8 cellular contexts compared by ENCODE assay signal in genomic region chr3:128486692-128487537, GRCh38. TPM values are rescaled to one million over a fixed set of nuclear protein-coding genes. Genes with fewer than 3 reads are reported as not detected.
DNase-seq lines count a peak whose midpoint lies in the region; ATAC-seq, FAIRE-seq and TF ChIP-seq lines count a peak whose summit lies in the region.

No MANE protein-coding gene starts in this region.

- H3K4me3 Mint-ChIP-seq in effector memory CD8-positive, alpha-beta T cell = peak overlapping the region; percentile 83 to 84
- peak overlapping the region; percentile 80 to 92 (median 90) for H3K4me3 Mint-ChIP-seq in naive B cell

- peaks cover 8% of the 10 kb centered on the region for H3K36me3 Mint-ChIP-seq in effector memory CD8-positive, alpha-beta T cell (ENCODE audit: insufficient read depth)
- H3K36me3 Mint-ChIP-seq in naive B cell = no peaks in the 10 kb centered on the region

- no peak overlapping the region for H3K27ac ChIP-seq in RWPE2 (ENCODE audit: poor library complexity, severe bottlenecking)

- DNase-seq in NCI-H2029 (lab: John Stamatoyannopoulos, UW) (peak; percentile 21), NCI-H2029 treated with DMSO at 0.1 percent for 48 hours (lab: John Stamatoyannopoulos, UW) (no peak), RWPE2 (ENCODE audit: low spot score) (no peak), naive B cell (no peak), SKM-1 treated with dmso at 0.1 percent for 144 hours (lab: John Stamatoyannopoulos, UW; ENCODE audit: unreplicated experiment) (no peak), H54 (ENCODE audit: insufficient read length, low spot score) (no peak)
- DNase-seq in effector memory CD8-positive, alpha-beta T cell = no peak

- FAIRE-seq in H54 (lab: Jason Lieb, UNC) = no peak

- H3K27me3 ChIP-seq in RWPE2 (ENCODE audit: insufficient read depth, poor library complexity, severe bottlenecking) = no peaks in the 10 kb centered on the region

- no peak for TF ChIP-seq POLR2A in H54 (IDR thresholded peaks at IDR 0.05; ENCODE audit: low read depth, low read length)

- H3K9me3 Mint-ChIP-seq in effector memory CD8-positive, alpha-beta T cell = no peaks in the 10 kb centered on the region
- peaks cover 0 to 2% (median 0%) of the 10 kb centered on the region in 7 donors for H3K9me3 Mint-ChIP-seq in naive B cell

- ATAC-seq in RWPE2 (ENCODE audit: low read depth) (peak; percentile 20; the same call in 1 of the 3 replicates), naive B cell (ENCODE audit: low read depth in 2 of 2) (peak; percentile 5 to 9), HG02884 (IDR thresholded peaks at IDR 0.05; ENCODE audit: unreplicated experiment) (no peak)
- ATAC-seq in effector memory CD8-positive, alpha-beta T cell (replicated peaks) = peak; percentile 31

- H3K27me3 Mint-ChIP-seq in effector memory CD8-positive, alpha-beta T cell = peaks cover 92 to 98% of the 10 kb centered on the region in 2 donors
- peaks cover 54 to 93% (median 90%) of the 10 kb centered on the region in 3 donors for H3K27me3 Mint-ChIP-seq in naive B cell

- no peaks in the 10 kb centered on the region for H3K4me1 ChIP-seq in RWPE2 (ENCODE audit: insufficient read depth, poor library complexity, severe bottlenecking)

- TF ChIP-seq CTCF in RWPE2 (IDR thresholded peaks at IDR 0.05; ENCODE audit: poor library complexity, severe bottlenecking) = no peak

- H3K4me3 ChIP-seq in RWPE2 (ENCODE audit: severe bottlenecking) = peak overlapping the region; percentile 74

- peaks cover 26 to 31% of the 10 kb centered on the region in 2 donors for H3K4me1 Mint-ChIP-seq in effector memory CD8-positive, alpha-beta T cell (ENCODE audit: low read depth in 2 of 2)
- H3K4me1 Mint-ChIP-seq in naive B cell = peaks cover 40 to 60% (median 52%) of the 10 kb centered on the region in 3 donors

- H3K9me3 ChIP-seq in RWPE2 (ENCODE audit: severe bottlenecking) = no peaks in the 10 kb centered on the region

- H3K27ac Mint-ChIP-seq in effector memory CD8-positive, alpha-beta T cell = no peak overlapping the region
- peak overlapping the region in 3 of 6 donors; percentile 7 to 49 (median 49) for H3K27ac Mint-ChIP-seq in naive B cell

- H3K36me3 ChIP-seq in RWPE2 (ENCODE audit: low read depth) = peaks cover 3% of the 10 kb centered on the region; the same call in 1 of the 2 replicates

RNA-seq across cellular contexts. Expression of gene GATA2, which starts 6.1 kb away (rescaled TPM):
- under 1 TPM in 3 of 6 donors, not detected in 3; 0.21 to 0.49 (median 0.28) TPM for polyA plus RNA-seq in naive B cell (ENCODE audit: low read depth in 6 of 6)

RNA-seq across cellular contexts. Expression of gene DNAJB8, which starts 20.2 kb away (rescaled TPM):
- polyA plus RNA-seq in naive B cell (ENCODE audit: low read depth in 6 of 6) = not detected
